In the genomic region with DNA sequence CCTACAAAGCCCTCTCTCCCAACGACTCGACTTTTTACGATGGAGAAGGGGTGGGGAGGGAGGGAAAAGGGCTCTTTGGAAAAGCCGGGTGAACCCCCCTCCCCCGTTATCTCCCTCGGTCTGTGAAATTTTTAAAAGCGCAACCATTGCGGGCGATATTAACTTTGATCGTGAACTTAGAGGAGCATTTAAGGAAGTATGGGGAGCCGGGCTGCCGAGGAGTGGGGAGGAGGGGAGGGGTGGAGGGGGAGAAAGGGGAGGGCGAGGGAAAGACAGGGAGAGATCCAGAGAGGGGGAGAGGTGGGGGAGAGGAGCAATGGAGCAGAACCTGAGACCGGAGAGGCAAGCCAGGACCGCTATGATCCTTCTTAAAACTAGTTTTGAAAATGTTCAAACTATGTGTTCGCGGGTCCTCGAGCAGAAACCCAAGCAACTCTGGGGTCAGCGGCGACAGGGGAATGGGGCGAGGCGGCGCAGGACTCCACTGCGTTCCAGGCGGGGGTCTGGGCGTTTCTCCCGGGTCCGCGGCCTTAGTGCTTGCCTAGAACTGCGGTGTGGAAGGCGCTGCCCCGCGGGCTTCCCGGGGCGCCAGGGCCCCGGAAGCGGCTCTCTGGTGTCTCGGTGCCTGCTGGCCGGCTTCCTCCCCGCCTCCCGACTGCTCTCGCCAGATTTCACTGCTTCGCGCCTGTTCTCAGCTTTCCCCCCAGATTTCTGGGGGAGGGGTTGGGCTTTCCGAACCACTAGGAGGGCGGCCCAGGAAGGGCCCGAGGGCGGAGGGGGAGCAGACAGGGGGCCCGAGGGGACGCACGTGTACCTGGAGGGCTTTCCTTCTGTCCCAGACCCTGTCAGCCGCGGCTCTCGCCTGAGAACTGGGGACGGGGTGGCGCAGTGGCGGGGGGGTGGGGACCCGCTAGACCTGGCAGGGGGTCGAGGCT, we compare ENCODE assay signal across 1 cellular context.
A peak's percentile ranks its signal among the peaks of the same experiment; 100 is the strongest.
TF ChIP-seq lines count a peak whose summit lies in the region.

A gene (minus strand): TSS at position 871 of the 935 bp plus-strand sequence.

TF ChIP-seq in HEK293, 187 proteins besides CTCF, POLR2A, EP300 and RAD21 (continued from another document and continues in another):
- TF ChIP-seq ZFHX2 (tag by site-specific recombination; conservative IDR thresholded peaks at IDR 0.05) (0 out of 2 replicates have a peak, but pooled peaks have one; percentile 10), ZNF324 (tag by site-specific recombination; IDR thresholded peaks at IDR 0.05) (peak; percentile 26; the same call in 1 of the 2 replicates), ZNF473 (tag by site-specific recombination; IDR thresholded peaks at IDR 0.05) (no peak), ZNF510 (tag by site-specific recombination; IDR thresholded peaks at IDR 0.05; ENCODE audit: insufficient replicate concordance) (no peak), ZNF211 (tag by site-specific recombination; IDR thresholded peaks at IDR 0.05; ENCODE audit: low read depth) (no peak), ZBTB20 (tag by site-specific recombination; IDR thresholded peaks at IDR 0.05) (peak; percentile 94), ZNF548 (tag by site-specific recombination; IDR thresholded peaks at IDR 0.05) (no peak), KLF8 (tag by site-specific recombination; IDR thresholded peaks at IDR 0.05) (peak; percentile 26; the same call in 1 of the 2 replicates), ZFP41 (tag by site-specific recombination; IDR thresholded peaks at IDR 0.05; ENCODE audit: borderline replicate concordance) (no peak), SP7 (tag by site-specific recombination; IDR thresholded peaks at IDR 0.05) (peak; percentile 55; the same call in 1 of the 2 replicates), ZBTB8A (tag by site-specific recombination; IDR thresholded peaks at IDR 0.05) (peak; percentile 96), ZNF223 (tag by site-specific recombination; IDR thresholded peaks at IDR 0.05) (no peak), ZBTB7A (tag by site-specific recombination; IDR thresholded peaks at IDR 0.05; ENCODE audit: low read depth) (no peak), ZNF48 (tag by site-specific recombination; IDR thresholded peaks at IDR 0.05) (no peak), ZNF335 (tag by site-specific recombination; conservative IDR thresholded peaks at IDR 0.05) (peak; percentile 80), GLIS2 (tag by site-specific recombination; IDR thresholded peaks at IDR 0.05) (peak; percentile 93), ZNF558 (tag by site-specific recombination; IDR thresholded peaks at IDR 0.05) (no peak), KLF16 (tag by site-specific recombination; IDR thresholded peaks at IDR 0.05) (peak; percentile 23), ZNF292 (tag by site-specific recombination; IDR thresholded peaks at IDR 0.05; ENCODE audit: borderline replicate concordance, low read depth) (no peak), PRDM1 (tag by site-specific recombination; IDR thresholded peaks at IDR 0.05) (peak; percentile 77), ZNF560 (tag by site-specific recombination; IDR thresholded peaks at IDR 0.05; ENCODE audit: borderline replicate concordance) (no peak), ZBTB48 (tag by site-specific recombination; IDR thresholded peaks at IDR 0.05) (no peak), SP2 (tag by site-specific recombination; IDR thresholded peaks at IDR 0.05) (peak; percentile 65), ZNF677 (tag by site-specific recombination; IDR thresholded peaks at IDR 0.05) (no peak), HOXD13 (CRISPR knock-in tag; IDR thresholded peaks at IDR 0.05; ENCODE audit: borderline replicate concordance) (no peak), SALL2 (tag by site-specific recombination; IDR thresholded peaks at IDR 0.05; ENCODE audit: borderline replicate concordance) (no peak), ZNF776 (tag by site-specific recombination; IDR thresholded peaks at IDR 0.05; ENCODE audit: borderline replicate concordance) (no peak), ZIC2 (tag by site-specific recombination; IDR thresholded peaks at IDR 0.05) (peak; percentile 82), ZFP69B (tag by site-specific recombination; IDR thresholded peaks at IDR 0.05) (0 out of 2 replicates have a peak, but pooled peaks have one; percentile 31), BCL11B (tag by site-specific recombination; IDR thresholded peaks at IDR 0.05; ENCODE audit: low read depth) (no peak; the same call in 1 of the 2 replicates), ZNF423 (tag by site-specific recombination; IDR thresholded peaks at IDR 0.05) (peak; percentile 94), ZNF146 (tag by site-specific recombination; IDR thresholded peaks at IDR 0.05) (no peak), SCRT2 (tag by site-specific recombination; IDR thresholded peaks at IDR 0.05) (no peak), ZNF626 (tag by site-specific recombination; IDR thresholded peaks at IDR 0.05) (no peak), MYNN (tag by site-specific recombination; IDR thresholded peaks at IDR 0.05; ENCODE audit: borderline replicate concordance) (no peak), ZNF10 (tag by site-specific recombination; IDR thresholded peaks at IDR 0.05) (no peak), GLI2 (tag by site-specific recombination; IDR thresholded peaks at IDR 0.05; ENCODE audit: borderline replicate concordance, low read depth) (no peak), ZXDB (tag by site-specific recombination; IDR thresholded peaks at IDR 0.05) (peak; percentile 72)
- TF ChIP-seq, protein P1, sequence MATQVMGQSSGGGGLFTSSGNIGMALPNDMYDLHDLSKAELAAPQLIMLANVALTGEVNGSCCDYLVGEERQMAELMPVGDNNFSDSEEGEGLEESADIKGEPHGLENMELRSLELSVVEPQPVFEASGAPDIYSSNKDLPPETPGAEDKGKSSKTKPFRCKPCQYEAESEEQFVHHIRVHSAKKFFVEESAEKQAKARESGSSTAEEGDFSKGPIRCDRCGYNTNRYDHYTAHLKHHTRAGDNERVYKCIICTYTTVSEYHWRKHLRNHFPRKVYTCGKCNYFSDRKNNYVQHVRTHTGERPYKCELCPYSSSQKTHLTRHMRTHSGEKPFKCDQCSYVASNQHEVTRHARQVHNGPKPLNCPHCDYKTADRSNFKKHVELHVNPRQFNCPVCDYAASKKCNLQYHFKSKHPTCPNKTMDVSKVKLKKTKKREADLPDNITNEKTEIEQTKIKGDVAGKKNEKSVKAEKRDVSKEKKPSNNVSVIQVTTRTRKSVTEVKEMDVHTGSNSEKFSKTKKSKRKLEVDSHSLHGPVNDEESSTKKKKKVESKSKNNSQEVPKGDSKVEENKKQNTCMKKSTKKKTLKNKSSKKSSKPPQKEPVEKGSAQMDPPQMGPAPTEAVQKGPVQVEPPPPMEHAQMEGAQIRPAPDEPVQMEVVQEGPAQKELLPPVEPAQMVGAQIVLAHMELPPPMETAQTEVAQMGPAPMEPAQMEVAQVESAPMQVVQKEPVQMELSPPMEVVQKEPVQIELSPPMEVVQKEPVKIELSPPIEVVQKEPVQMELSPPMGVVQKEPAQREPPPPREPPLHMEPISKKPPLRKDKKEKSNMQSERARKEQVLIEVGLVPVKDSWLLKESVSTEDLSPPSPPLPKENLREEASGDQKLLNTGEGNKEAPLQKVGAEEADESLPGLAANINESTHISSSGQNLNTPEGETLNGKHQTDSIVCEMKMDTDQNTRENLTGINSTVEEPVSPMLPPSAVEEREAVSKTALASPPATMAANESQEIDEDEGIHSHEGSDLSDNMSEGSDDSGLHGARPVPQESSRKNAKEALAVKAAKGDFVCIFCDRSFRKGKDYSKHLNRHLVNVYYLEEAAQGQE (tag by site-specific recombination; IDR thresholded peaks at IDR 0.05): 0 out of 2 replicates have a peak, but pooled peaks have one; percentile 11
- TF ChIP-seq, protein P2, sequence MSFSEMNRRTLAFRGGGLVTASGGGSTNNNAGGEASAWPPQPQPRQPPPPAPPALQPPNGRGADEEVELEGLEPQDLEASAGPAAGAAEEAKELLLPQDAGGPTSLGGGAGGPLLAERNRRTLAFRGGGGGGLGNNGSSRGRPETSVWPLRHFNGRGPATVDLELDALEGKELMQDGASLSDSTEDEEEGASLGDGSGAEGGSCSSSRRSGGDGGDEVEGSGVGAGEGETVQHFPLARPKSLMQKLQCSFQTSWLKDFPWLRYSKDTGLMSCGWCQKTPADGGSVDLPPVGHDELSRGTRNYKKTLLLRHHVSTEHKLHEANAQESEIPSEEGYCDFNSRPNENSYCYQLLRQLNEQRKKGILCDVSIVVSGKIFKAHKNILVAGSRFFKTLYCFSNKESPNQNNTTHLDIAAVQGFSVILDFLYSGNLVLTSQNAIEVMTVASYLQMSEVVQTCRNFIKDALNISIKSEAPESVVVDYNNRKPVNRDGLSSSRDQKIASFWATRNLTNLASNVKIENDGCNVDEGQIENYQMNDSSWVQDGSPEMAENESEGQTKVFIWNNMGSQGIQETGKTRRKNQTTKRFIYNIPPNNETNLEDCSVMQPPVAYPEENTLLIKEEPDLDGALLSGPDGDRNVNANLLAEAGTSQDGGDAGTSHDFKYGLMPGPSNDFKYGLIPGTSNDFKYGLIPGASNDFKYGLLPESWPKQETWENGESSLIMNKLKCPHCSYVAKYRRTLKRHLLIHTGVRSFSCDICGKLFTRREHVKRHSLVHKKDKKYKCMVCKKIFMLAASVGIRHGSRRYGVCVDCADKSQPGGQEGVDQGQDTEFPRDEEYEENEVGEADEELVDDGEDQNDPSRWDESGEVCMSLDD (tag by site-specific recombination; IDR thresholded peaks at IDR 0.05): peak; percentile 21; the same call in 1 of the 2 replicates
- TF ChIP-seq, protein P3, sequence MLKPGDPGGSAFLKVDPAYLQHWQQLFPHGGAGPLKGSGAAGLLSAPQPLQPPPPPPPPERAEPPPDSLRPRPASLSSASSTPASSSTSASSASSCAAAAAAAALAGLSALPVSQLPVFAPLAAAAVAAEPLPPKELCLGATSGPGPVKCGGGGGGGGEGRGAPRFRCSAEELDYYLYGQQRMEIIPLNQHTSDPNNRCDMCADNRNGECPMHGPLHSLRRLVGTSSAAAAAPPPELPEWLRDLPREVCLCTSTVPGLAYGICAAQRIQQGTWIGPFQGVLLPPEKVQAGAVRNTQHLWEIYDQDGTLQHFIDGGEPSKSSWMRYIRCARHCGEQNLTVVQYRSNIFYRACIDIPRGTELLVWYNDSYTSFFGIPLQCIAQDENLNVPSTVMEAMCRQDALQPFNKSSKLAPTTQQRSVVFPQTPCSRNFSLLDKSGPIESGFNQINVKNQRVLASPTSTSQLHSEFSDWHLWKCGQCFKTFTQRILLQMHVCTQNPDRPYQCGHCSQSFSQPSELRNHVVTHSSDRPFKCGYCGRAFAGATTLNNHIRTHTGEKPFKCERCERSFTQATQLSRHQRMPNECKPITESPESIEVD (tag by site-specific recombination; IDR thresholded peaks at IDR 0.05): peak; percentile 4
- TF ChIP-seq, protein P4, sequence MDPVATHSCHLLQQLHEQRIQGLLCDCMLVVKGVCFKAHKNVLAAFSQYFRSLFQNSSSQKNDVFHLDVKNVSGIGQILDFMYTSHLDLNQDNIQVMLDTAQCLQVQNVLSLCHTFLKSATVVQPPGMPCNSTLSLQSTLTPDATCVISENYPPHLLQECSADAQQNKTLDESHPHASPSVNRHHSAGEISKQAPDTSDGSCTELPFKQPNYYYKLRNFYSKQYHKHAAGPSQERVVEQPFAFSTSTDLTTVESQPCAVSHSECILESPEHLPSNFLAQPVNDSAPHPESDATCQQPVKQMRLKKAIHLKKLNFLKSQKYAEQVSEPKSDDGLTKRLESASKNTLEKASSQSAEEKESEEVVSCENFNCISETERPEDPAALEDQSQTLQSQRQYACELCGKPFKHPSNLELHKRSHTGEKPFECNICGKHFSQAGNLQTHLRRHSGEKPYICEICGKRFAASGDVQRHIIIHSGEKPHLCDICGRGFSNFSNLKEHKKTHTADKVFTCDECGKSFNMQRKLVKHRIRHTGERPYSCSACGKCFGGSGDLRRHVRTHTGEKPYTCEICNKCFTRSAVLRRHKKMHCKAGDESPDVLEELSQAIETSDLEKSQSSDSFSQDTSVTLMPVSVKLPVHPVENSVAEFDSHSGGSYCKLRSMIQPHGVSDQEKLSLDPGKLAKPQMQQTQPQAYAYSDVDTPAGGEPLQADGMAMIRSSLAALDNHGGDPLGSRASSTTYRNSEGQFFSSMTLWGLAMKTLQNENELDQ (tag by site-specific recombination; IDR thresholded peaks at IDR 0.05; ENCODE audit: low read depth): no peak
- TF ChIP-seq, protein P5, sequence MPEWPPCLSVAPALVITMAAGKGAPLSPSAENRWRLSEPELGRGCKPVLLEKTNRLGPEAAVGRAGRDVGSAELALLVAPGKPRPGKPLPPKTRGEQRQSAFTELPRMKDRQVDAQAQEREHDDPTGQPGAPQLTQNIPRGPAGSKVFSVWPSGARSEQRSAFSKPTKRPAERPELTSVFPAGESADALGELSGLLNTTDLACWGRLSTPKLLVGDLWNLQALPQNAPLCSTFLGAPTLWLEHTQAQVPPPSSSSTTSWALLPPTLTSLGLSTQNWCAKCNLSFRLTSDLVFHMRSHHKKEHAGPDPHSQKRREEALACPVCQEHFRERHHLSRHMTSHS (tag by site-specific recombination; IDR thresholded peaks at IDR 0.05): no peak
- TF ChIP-seq, protein P6, sequence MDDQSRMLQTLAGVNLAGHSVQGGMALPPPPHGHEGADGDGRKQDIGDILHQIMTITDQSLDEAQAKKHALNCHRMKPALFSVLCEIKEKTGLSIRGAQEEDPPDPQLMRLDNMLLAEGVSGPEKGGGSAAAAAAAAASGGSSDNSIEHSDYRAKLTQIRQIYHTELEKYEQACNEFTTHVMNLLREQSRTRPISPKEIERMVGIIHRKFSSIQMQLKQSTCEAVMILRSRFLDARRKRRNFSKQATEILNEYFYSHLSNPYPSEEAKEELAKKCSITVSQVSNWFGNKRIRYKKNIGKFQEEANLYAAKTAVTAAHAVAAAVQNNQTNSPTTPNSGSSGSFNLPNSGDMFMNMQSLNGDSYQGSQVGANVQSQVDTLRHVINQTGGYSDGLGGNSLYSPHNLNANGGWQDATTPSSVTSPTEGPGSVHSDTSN (CRISPR knock-in tag; IDR thresholded peaks at IDR 0.05): no peak
- TF ChIP-seq, protein P7, sequence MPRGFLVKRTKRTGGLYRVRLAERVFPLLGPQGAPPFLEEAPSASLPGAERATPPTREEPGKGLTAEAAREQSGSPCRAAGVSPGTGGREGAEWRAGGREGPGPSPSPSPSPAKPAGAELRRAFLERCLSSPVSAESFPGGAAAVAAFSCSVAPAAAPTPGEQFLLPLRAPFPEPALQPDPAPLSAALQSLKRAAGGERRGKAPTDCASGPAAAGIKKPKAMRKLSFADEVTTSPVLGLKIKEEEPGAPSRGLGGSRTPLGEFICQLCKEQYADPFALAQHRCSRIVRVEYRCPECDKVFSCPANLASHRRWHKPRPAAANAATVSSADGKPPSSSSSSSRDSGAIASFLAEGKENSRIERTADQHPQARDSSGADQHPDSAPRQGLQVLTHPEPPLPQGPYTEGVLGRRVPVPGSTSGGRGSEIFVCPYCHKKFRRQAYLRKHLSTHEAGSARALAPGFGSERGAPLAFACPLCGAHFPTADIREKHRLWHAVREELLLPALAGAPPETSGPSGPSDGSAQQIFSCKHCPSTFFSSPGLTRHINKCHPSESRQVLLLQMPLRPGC (tag by site-specific recombination; IDR thresholded peaks at IDR 0.05): no peak; the same call in 1 of the 2 replicates
